8 cellular contexts compared by ENCODE assay signal in the genomic region with DNA sequence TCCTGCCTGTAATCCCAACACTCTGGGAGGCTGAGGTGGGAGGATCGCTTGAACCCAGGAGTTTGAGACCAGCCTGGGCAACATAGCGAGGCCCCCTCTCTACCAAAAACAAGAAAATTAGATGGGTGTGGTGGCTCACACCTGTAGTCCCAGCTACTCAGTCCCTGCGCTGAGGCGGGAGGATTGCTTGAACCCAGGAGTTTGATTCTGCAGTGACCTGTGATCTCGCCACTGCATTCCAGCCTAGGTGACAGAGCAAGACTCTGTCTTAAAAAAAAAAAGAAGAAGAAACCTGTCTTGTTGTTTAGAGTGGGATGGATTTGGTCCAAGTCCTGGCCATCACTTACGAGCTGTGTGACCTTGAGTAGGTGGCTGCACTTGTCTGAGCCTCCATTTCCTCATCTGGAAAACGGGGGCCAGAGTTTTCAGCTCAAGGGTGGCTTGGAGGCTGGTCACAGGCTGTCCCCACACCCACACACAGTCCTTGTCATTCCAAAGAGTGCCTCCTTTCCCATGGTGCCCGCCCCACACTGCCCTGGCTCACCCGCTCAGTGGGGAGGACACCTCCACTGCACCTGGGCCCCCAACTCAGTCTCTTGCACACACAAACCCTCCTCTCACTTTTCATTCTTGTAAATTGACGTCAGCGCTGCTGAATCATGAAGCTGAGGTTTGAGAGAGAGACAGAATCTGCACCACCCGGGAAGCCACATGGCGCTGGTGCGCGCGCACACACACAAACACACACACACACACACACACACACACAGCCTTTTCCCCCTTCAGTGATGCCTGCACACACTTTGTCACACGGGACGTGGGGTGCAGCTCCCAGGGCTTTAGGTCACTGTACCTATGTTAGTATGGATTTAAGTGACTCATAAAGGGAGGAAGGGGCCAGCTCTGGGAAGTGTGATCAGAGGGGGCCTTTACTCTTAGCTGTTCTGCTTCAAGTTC.
DNase-seq lines count a peak whose midpoint lies in the region; ATAC-seq and TF ChIP-seq lines count a peak whose summit lies in the region.

No MANE protein-coding gene starts in this region.

- DNase-seq in DND-41 (peak; percentile 79), astrocyte of the spinal cord (ENCODE audit: low read depth, low spot score) (peak; percentile 79), midbrain (lab: John Stamatoyannopoulos, UW) (no peak), SIG-M5 (lab: John Stamatoyannopoulos, UW) (no peak)
- peak in 3 of 4 experiments; percentile 62 to 86 (median 77) for DNase-seq in stimulated activated CD4-positive, alpha-beta T cell treated with anti-CD3 and anti-CD28 coated beads, Interleukin-1b, Interleukin-23, amount 100 ng/mL, for 24 hours (ENCODE audit: low read depth in 4 of 4, low spot score in 1 of 4)

- peak overlapping the region; percentile 92 for H3K9ac ChIP-seq in DND-41 (ENCODE audit: low read depth, low read length)

- peaks cover 49% of the 10 kb centered on the region for H4K20me1 ChIP-seq in DND-41 (ENCODE audit: insufficient read depth, low read length)

- TF ChIP-seq CTCF in DND-41 (IDR thresholded peaks at IDR 0.05; ENCODE audit: borderline replicate concordance, extremely low read depth, low read length, poor library complexity, severe bottlenecking) (no peak), WI38 (IDR thresholded peaks at IDR 0.05; ENCODE audit: low read depth, low read length) (no peak), astrocyte of the spinal cord (IDR thresholded peaks at IDR 0.05; ENCODE audit: low read depth, low read length) (no peak)

- H3K4me3 ChIP-seq in DND-41 (ENCODE audit: low read depth in 1 of 2, low read length in 2 of 2) (peak overlapping the region; percentile 65 to 95; a peak in 3 of 4 replicates), WI38 (ENCODE audit: low read depth, low read length) (peak overlapping the region; percentile 86), astrocyte of the spinal cord (ENCODE audit: low read depth, low read length) (no peak overlapping the region)

- H3K4me1 ChIP-seq in DND-41 (ENCODE audit: insufficient read depth, low read length): peaks cover 32% of the 10 kb centered on the region

- H3K9me3 ChIP-seq in DND-41 (ENCODE audit: insufficient read depth, low read length, severe bottlenecking): no peaks in the 10 kb centered on the region

- ATAC-seq in DND-41 (ENCODE audit: insufficient read depth, low read depth): peak; percentile 12
- ATAC-seq in HG03039 (IDR thresholded peaks at IDR 0.05; ENCODE audit: unreplicated experiment): no peak
- ATAC-seq in HG02763 (IDR thresholded peaks at IDR 0.05; ENCODE audit: unreplicated experiment): no peak

- in situ Hi-C loops in astrocyte of the spinal cord (cut with HindIII; ENCODE audit: low sequenced_read_pairs): no loop called here

- H3K27ac ChIP-seq in DND-41 (ENCODE audit: low read length): peak overlapping the region; percentile 91

- H3K4me2 ChIP-seq in DND-41 (ENCODE audit: insufficient read depth, low read length): peak overlapping the region; percentile 93

- H3K79me2 ChIP-seq in DND-41 (ENCODE audit: insufficient read depth, low read length): peaks cover 63% of the 10 kb centered on the region

- H3K36me3 ChIP-seq in DND-41 (ENCODE audit: insufficient read depth, low read length): peaks cover 69% of the 10 kb centered on the region

- no peak overlapping the region for H2AFZ ChIP-seq in DND-41 (ENCODE audit: low read depth, low read length)

- no peaks in the 10 kb centered on the region for H3K27me3 ChIP-seq in DND-41 (ENCODE audit: insufficient read depth, low read length, poor library complexity)

Comparison
In these comparisons a context has a peak if more than half of its experiments do, and no peak if none do; other contexts are left out.
1. DNase-seq: peak in DND-41 (single experiment), astrocyte of the spinal cord (single experiment) and stimulated activated CD4-positive, alpha-beta T cell treated with anti-CD3 and anti-CD28 coated beads, Interleukin-1b, Interleukin-23, amount 100 ng/mL, for 24 hours (3 of 4); none in midbrain (single experiment) and SIG-M5 (single experiment).